30 cellular contexts compared by ENCODE assay signal in genomic region chr2:175500255-175500654, GRCh38.
"Had no signal": no experiment of that assay in that cellular context is flagged by ENCODE, and none has a peak within 500 bp of the region (broad histone marks: within the 10 kb centered on the region; RNA-seq: fewer than 3 reads in every experiment).

No MANE protein-coding gene starts in this region.

- H3K27ac Mint-ChIP-seq: activated CD4-positive, alpha-beta T cell treated with anti-CD3 and anti-CD28 coated beads, Interleukin-2, amount 10 ng/mL, durations not matched to agents 7 days and 5 days; activated CD8-positive, alpha-beta T cell treated with anti-CD3 and anti-CD28 coated beads for 36 hours; activated naive CD8-positive, alpha-beta T cell; activated T-helper 17 cell treated with anti-CD3 and anti-CD28 coated beads, Interleukin-2, amount 50 U/mL, for 72 hours; effector memory CD8-positive, alpha-beta T cell; WTC11 had no signal

- H3K4me3 ChIP-seq: esophagus muscularis mucosa had no signal

- FAIRE-seq: astrocyte, bronchial epithelial cell had no signal

- H3K4me1 ChIP-seq: esophagus muscularis mucosa, foreskin keratinocyte had no signal

- H3K36me3 ChIP-seq: brain microvascular endothelial cell, esophagus muscularis mucosa had no signal

- H3K27ac ChIP-seq: brain microvascular endothelial cell, esophagus muscularis mucosa, foreskin keratinocyte, VCaP had no signal

- ATAC-seq: activated CD8-positive, alpha-beta T cell treated with anti-CD3 and anti-CD28 coated beads for 36 hours; activated T-cell treated with anti-CD3 and anti-CD28 coated beads, Interleukin-2, amount 50 U/mL, for 4 hours; activated T-helper 17 cell treated with anti-CD3 and anti-CD28 coated beads, Interleukin-2, amount 50 U/mL, for 72 hours; effector memory CD8-positive, alpha-beta T cell; foreskin keratinocyte; WTC11 had no signal

- H3K4me3 Mint-ChIP-seq: activated CD4-positive, alpha-beta T cell treated with anti-CD3 and anti-CD28 coated beads, Interleukin-2, amount 10 ng/mL, durations not matched to agents 7 days and 5 days; activated CD8-positive, alpha-beta T cell treated with anti-CD3 and anti-CD28 coated beads for 36 hours; activated naive CD8-positive, alpha-beta T cell; activated T-cell treated with anti-CD3 and anti-CD28 coated beads, Interleukin-2, amount 50 U/mL, for 4 hours; activated T-helper 17 cell treated with anti-CD3 and anti-CD28 coated beads, Interleukin-2, amount 50 U/mL, for 72 hours; central memory CD8-positive, alpha-beta T cell; effector memory CD8-positive, alpha-beta T cell; WTC11 had no signal

- H3K27me3 ChIP-seq: brain microvascular endothelial cell, esophagus muscularis mucosa, foreskin keratinocyte had no signal

- DNase-seq: activated CD4-positive, alpha-beta T cell treated with anti-CD3 and anti-CD28 coated beads for 1 hour; activated CD4-positive, alpha-beta T cell treated with anti-CD3 and anti-CD28 coated beads for 4 hours; activated CD4-positive, alpha-beta T cell treated with anti-CD3 and anti-CD28 coated beads, Interleukin-2, amount 10 ng/mL, durations not matched to agents 7 days and 5 days; activated CD4-positive, alpha-beta T cell treated with anti-CD3 and anti-CD28 coated beads, Interleukin-2, amount 50 U/mL, for 4 hours; activated CD8-positive, alpha-beta memory T cell treated with anti-CD3 and anti-CD28 coated beads for 24 hours; activated CD8-positive, alpha-beta T cell treated with anti-CD3 and anti-CD28 coated beads for 36 hours; activated effector memory CD4-positive, alpha-beta T cell treated with Interleukin-2 at 50 U/mL for 16 hours; activated gamma-delta T cell treated with Interleukin-2 at 50 U/mL for 16 hours; activated naive CD4-positive, alpha-beta T cell treated with anti-CD3 and anti-CD28 coated beads, Interleukin-2, amount 50 U/mL, for 16 hours; activated naive CD4-positive, alpha-beta T cell treated with Interleukin-2 at 50 U/mL for 16 hours; activated T-cell treated with anti-CD3 and anti-CD28 coated beads, Interleukin-2, amount 50 U/mL, for 4 hours; amniotic stem cell; anterior cingulate cortex; brain microvascular endothelial cell; cortex of kidney; dermis blood vessel endothelial cell; effector CD4-positive, alpha-beta T cell; effector memory CD8-positive, alpha-beta T cell; erythroblast; foreskin keratinocyte; head of caudate nucleus; T-helper 2 cell had no signal

- H3K36me3 Mint-ChIP-seq: activated naive CD8-positive, alpha-beta T cell; WTC11 had no signal

- H3K4me1 Mint-ChIP-seq: activated CD4-positive, alpha-beta T cell treated with anti-CD3 and anti-CD28 coated beads, Interleukin-2, amount 10 ng/mL, durations not matched to agents 7 days and 5 days; activated T-helper 17 cell treated with anti-CD3 and anti-CD28 coated beads, Interleukin-2, amount 50 U/mL, for 72 hours; central memory CD8-positive, alpha-beta T cell; WTC11 had no signal
